ENCODE assay signal across 1 cellular context in genomic region chr22:39177791-39178190, GRCh38.
TF ChIP-seq lines count a peak whose summit lies in the region.

No MANE protein-coding gene starts in this region.

TF ChIP-seq in HepG2, 621 proteins besides CTCF, POLR2A, EP300 and RAD21:
- TF ChIP-seq ZNF687 (CRISPR knock-in tag; IDR thresholded peaks at IDR 0.05) (0 out of 2 replicates have a peak, but pooled peaks have one; percentile 11), RELA (CRISPR knock-in tag; IDR thresholded peaks at IDR 0.05) (no peak), SOX5 (CRISPR knock-in tag; IDR thresholded peaks at IDR 0.05; ENCODE audit: borderline replicate concordance) (peak; percentile 26; the same call in 1 of the 2 replicates), SKIL (CRISPR knock-in tag; IDR thresholded peaks at IDR 0.05; ENCODE audit: borderline replicate concordance) (0 out of 2 replicates have a peak, but pooled peaks have one; percentile 17)
